In genomic region chr7:23276947-23277346, GRCh38 we compare ENCODE assay signal across 2 cellular contexts.
TF ChIP-seq lines count a peak whose summit lies in the region.

No MANE protein-coding gene starts in this region.

TF ChIP-seq in A549, 52 proteins besides CTCF, POLR2A, EP300 and RAD21:
- TF ChIP-seq KDM1A (IDR thresholded peaks at IDR 0.05; ENCODE audit: low read depth) (peak; percentile 90), HDAC2 (IDR thresholded peaks at IDR 0.05) (peak; percentile 74; the same call in 1 of the 2 replicates), CHD4 (IDR thresholded peaks at IDR 0.05; ENCODE audit: borderline replicate concordance) (peak; percentile 73; the same call in 1 of the 2 replicates), MAFK (IDR thresholded peaks at IDR 0.05; ENCODE audit: partially characterized antibody) (no peak), ZFP36 (IDR thresholded peaks at IDR 0.05; ENCODE audit: borderline replicate concordance, partially characterized antibody) (no peak)

TF ChIP-seq in K562, 482 proteins besides CTCF, POLR2A, EP300 and RAD21:
- TF ChIP-seq GATA2 (CRISPR knock-in tag; IDR thresholded peaks at IDR 0.05): no peak
- TF ChIP-seq SRF (CRISPR knock-in tag; IDR thresholded peaks at IDR 0.05): no peak
- TF ChIP-seq ZNF431 (CRISPR knock-in tag; IDR thresholded peaks at IDR 0.05): no peak
- no peak for TF ChIP-seq ZNF347 (CRISPR knock-in tag; IDR thresholded peaks at IDR 0.05; ENCODE audit: low read depth)
- TF ChIP-seq HDAC2 (IDR thresholded peaks at IDR 0.05): peak; percentile 64; the same call in 1 of the 2 replicates
- no peak for TF ChIP-seq POU5F1 (IDR thresholded peaks at IDR 0.05; ENCODE audit: borderline replicate concordance, low read depth, low read length, partially characterized antibody)
- TF ChIP-seq ARID1B (IDR thresholded peaks at IDR 0.05): no peak
- TF ChIP-seq HDAC1 (IDR thresholded peaks at IDR 0.05): 0 out of 4 replicates have a peak, but pooled peaks of 1 of the 2 experiments have one; percentile 27
- no peak for TF ChIP-seq MYNN (IDR thresholded peaks at IDR 0.05)
- TF ChIP-seq MYNN (CRISPR knock-in tag; IDR thresholded peaks at IDR 0.05): no peak
- no peak for TF ChIP-seq ZNF551 (CRISPR knock-in tag; IDR thresholded peaks at IDR 0.05)
- no peak for TF ChIP-seq EZH2 (IDR thresholded peaks at IDR 0.05; ENCODE audit: borderline replicate concordance, low read depth, low read length)
- TF ChIP-seq CREBBP (IDR thresholded peaks at IDR 0.05; ENCODE audit: low read depth, low read length): no peak
- TF ChIP-seq YY1 (IDR thresholded peaks at IDR 0.05; ENCODE audit: borderline replicate concordance in 1 of 3, control insufficient read depth in 1 of 3, extremely low read depth in 1 of 3, insufficient read depth in 3 of 3, insufficient read length in 1 of 3, insufficient replicate concordance in 2 of 3, low read depth in 1 of 3, low read length in 2 of 3): no peak
- peak; percentile 83 for TF ChIP-seq SMARCA5 (IDR thresholded peaks at IDR 0.05)
- no peak for TF ChIP-seq ZNF589 (CRISPR knock-in tag; IDR thresholded peaks at IDR 0.05; ENCODE audit: low read depth)
- no peak for TF ChIP-seq ZNF57 (CRISPR knock-in tag; IDR thresholded peaks at IDR 0.05)
- no peak for TF ChIP-seq NFIC (IDR thresholded peaks at IDR 0.05)
- TF ChIP-seq ZNF507 (tag; conservative IDR thresholded peaks at IDR 0.05): no peak
- no peak for TF ChIP-seq CEBPZ (IDR thresholded peaks at IDR 0.05; ENCODE audit: borderline replicate concordance, low read depth, low read length)
- peak; percentile 91 for TF ChIP-seq CHD4 (IDR thresholded peaks at IDR 0.05; ENCODE audit: insufficient read depth, insufficient replicate concordance, low read depth, low read length, poor library complexity, severe bottlenecking)
- no peak for TF ChIP-seq POLR2G (IDR thresholded peaks at IDR 0.05; ENCODE audit: low read depth, low read length)
- TF ChIP-seq KAT8 (IDR thresholded peaks at IDR 0.05; ENCODE audit: low read depth): no peak
- TF ChIP-seq BCOR (IDR thresholded peaks at IDR 0.05): peak; percentile 96
- 0 out of 2 replicates have a peak, but pooled peaks have one; percentile 18 for TF ChIP-seq NR2C2 (CRISPR knock-in tag; IDR thresholded peaks at IDR 0.05)
- no peak for TF ChIP-seq NR2C2 (tag; IDR thresholded peaks at IDR 0.05)
- TF ChIP-seq ZEB2 (IDR thresholded peaks at IDR 0.05): no peak
- TF ChIP-seq KDM1A (IDR thresholded peaks at IDR 0.05): peak; percentile 80 to 87
- no peak for TF ChIP-seq IRF9 (tag; IDR thresholded peaks at IDR 0.05)
- 0 out of 2 replicates have a peak, but pooled peaks have one; percentile 55 for TF ChIP-seq CBX1 (IDR thresholded peaks at IDR 0.05; ENCODE audit: low read depth)
- no peak for TF ChIP-seq SUPT5H (IDR thresholded peaks at IDR 0.05)
- TF ChIP-seq TOE1 (IDR thresholded peaks at IDR 0.05; ENCODE audit: borderline replicate concordance): no peak
- no peak for TF ChIP-seq TOE1 (CRISPR knock-in tag; IDR thresholded peaks at IDR 0.05; ENCODE audit: borderline replicate concordance, low read depth)
- peak; percentile 35 for TF ChIP-seq PHF20 (IDR thresholded peaks at IDR 0.05; ENCODE audit: partially characterized antibody)
- peak; percentile 93 for TF ChIP-seq ADNP (tag; IDR thresholded peaks at IDR 0.05)
- TF ChIP-seq RBM25 (IDR thresholded peaks at IDR 0.05; ENCODE audit: low read depth, low read length, severe bottlenecking): peak; percentile 96
- no peak for TF ChIP-seq DNMT1 (IDR thresholded peaks at IDR 0.05)
- no peak for TF ChIP-seq KAT7 (CRISPR knock-in tag; IDR thresholded peaks at IDR 0.05; ENCODE audit: borderline replicate concordance)
- TF ChIP-seq ZMIZ1 (IDR thresholded peaks at IDR 0.05; ENCODE audit: low read depth in 2 of 2, low read length in 2 of 2): no peak
- TF ChIP-seq PTBP1 (IDR thresholded peaks at IDR 0.05; ENCODE audit: low read depth, low read length): 0 out of 2 replicates have a peak, but pooled peaks have one; percentile 77
- TF ChIP-seq HSF4 (CRISPR knock-in tag; IDR thresholded peaks at IDR 0.05; ENCODE audit: borderline replicate concordance): no peak
- no peak for TF ChIP-seq COPS2 (conservative IDR thresholded peaks at IDR 0.05)
- TF ChIP-seq RCOR1 (IDR thresholded peaks at IDR 0.05; ENCODE audit: borderline replicate concordance in 1 of 2, low read depth in 2 of 2, low read length in 2 of 2): peak; percentile 24 to 50; a peak in 2 of 4 replicates
TF ChIP-seq in K562: peak in this region for 13.
